15 cellular contexts compared by ENCODE assay signal in the genomic region with DNA sequence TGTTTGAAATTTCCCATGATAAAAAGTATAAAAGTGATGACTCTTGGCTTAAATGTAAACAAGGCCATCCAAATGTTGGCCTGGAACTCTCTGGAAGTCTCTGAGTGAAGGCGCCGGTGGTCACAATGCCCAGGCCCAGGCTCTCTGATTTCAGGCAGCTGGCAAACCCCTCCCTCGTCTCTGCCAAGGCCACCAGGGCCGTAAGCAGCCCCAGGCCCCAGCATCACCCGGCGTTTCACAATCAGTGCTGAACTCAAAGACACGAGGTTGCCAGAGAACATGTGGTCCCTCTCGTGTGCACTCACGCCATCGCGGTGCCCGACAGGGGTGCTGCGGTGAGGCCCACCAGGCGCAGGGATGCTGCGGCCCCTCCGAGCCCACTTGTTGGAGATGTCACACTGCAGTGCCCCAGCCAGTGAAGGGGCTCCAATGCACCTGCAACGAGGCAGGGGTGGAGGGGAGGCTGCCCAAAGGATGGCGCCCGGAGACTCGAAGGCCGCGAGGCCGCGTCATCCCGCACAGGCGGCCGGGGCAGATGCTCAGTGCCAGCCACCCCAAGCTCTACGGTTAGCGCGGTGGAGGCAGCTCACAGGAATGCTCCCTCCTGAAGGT. TPM values are rescaled to one million over a fixed set of nuclear protein-coding genes. Genes with fewer than 3 reads are reported as not detected.
A peak's percentile ranks its signal among the peaks of the same experiment; 100 is the strongest.
DNase-seq lines count a peak whose midpoint lies in the region; ATAC-seq and TF ChIP-seq lines count a peak whose summit lies in the region.
"Had no signal": no experiment of that assay in that cellular context is flagged by ENCODE, and none has a peak within 500 bp of the region (broad histone marks: within the 10 kb centered on the region; RNA-seq: fewer than 3 reads in every experiment).

No MANE protein-coding gene starts in this region.

- H3K4me3 ChIP-seq in ovary, result no peak overlapping the region
- H3K4me3 ChIP-seq: cardiac muscle cell had no signal

- ATAC-seq in HG03354 (IDR thresholded peaks at IDR 0.05; ENCODE audit: poor library complexity, severe bottlenecking, unreplicated experiment), result no peak
- no peak for ATAC-seq in HG03175 (IDR thresholded peaks at IDR 0.05; ENCODE audit: unreplicated experiment)

- WGBS in ovary, 3 donors, result 94 to 96% (median 95%) methylated on average over 30 of the region's 30 CpGs

- H3K9me3 ChIP-seq in ovary, result no peaks in the 10 kb centered on the region

- H3K36me3 ChIP-seq in ovary, result no peaks in the 10 kb centered on the region
- H3K36me3 ChIP-seq: cardiac muscle cell had no signal

- no peaks in the 10 kb centered on the region for H3K27me3 ChIP-seq in ovary
- H3K27me3 ChIP-seq: cardiac muscle cell had no signal

- H3K27ac ChIP-seq in ovary, result no peak overlapping the region
- H3K27ac ChIP-seq: cardiac muscle cell, KMS-11 had no signal

- no peak for TF ChIP-seq POLR2A in ovary (IDR thresholded peaks at IDR 0.05)

- peaks cover 2% of the 10 kb centered on the region for H3K4me1 ChIP-seq in ovary (ENCODE audit: insufficient read depth)

- no peak for TF ChIP-seq EP300 in ovary (IDR thresholded peaks at IDR 0.05)

- TF ChIP-seq CTCF in ovary (IDR thresholded peaks at IDR 0.05), result no peak

- intact Hi-C loops in cardiac septum (cut with DNase I), result no loop called here
- intact Hi-C loops in ovary (cut with DNase I), result no loop called here

- peak; percentile 1 for DNase-seq in stimulated activated CD4-positive, alpha-beta T cell treated with anti-CD3 and anti-CD28 coated beads, Interleukin-4, amount 100 ng/mL, for 1 hour
- no peak for DNase-seq in stimulated activated CD4-positive, alpha-beta T cell treated with anti-CD3 and anti-CD28 coated beads, Interleukin-2, amount 100 ng/mL, for 48 hours
- DNase-seq in cardiac septum (ENCODE audit: low spot score), result peak; percentile 65
- peak in 4 of 5 donors; percentile 6 to 28 (median 10) for DNase-seq in ovary
- no peak for DNase-seq in activated CD4-positive, alpha-beta T cell treated with anti-CD3 and anti-CD28 coated beads, Interleukin-2, amount 50 U/mL, for 4 hours
- DNase-seq in NOMO-1 treated with DMSO at 0.1 percent for 48 hours (lab: John Stamatoyannopoulos, UW; ENCODE audit: unreplicated experiment), result no peak
- DNase-seq: activated CD4-positive, CD25-positive, alpha-beta regulatory T cell; DMS153; NCI-H1105 treated with DMSO at 0.1 percent for 48 hours; NCI-H2171; NCI-H774 had no signal

RNA-seq across cellular contexts. Expression of gene LPCAT1, which starts 15.0 kb away (rescaled TPM):
- total RNA-seq in cardiac septum, result 14.7 TPM
- total RNA-seq in ovary, result 10 to 100 TPM; 13.0 to 28.2 (median 25.3) TPM
- polyA plus RNA-seq in ovary, result 10 to 100 TPM; 18.7 to 57.1 TPM

Comparison
In these comparisons a context has a peak if more than half of its experiments do, and no peak if none do; other contexts are left out.
1. DNase-seq: peak in stimulated activated CD4-positive, alpha-beta T cell treated with anti-CD3 and anti-CD28 coated beads, Interleukin-4, amount 100 ng/mL, for 1 hour (single experiment), cardiac septum (single experiment) and ovary (4 of 5); none in stimulated activated CD4-positive, alpha-beta T cell treated with anti-CD3 and anti-CD28 coated beads, Interleukin-2, amount 100 ng/mL, for 48 hours (0 of 2), activated CD4-positive, alpha-beta T cell treated with anti-CD3 and anti-CD28 coated beads, Interleukin-2, amount 50 U/mL, for 4 hours (0 of 2) and NOMO-1 treated with DMSO at 0.1 percent for 48 hours (single experiment).